In genomic region chr15:74396445-74397238, GRCh38 we compare ENCODE assay signal across 10 cellular contexts. TPM values are rescaled to one million over a fixed set of nuclear protein-coding genes. Genes with fewer than 3 reads are reported as not detected.
DNase-seq lines count a peak whose midpoint lies in the region; ATAC-seq, FAIRE-seq and TF ChIP-seq lines count a peak whose summit lies in the region.
"Had no signal": no experiment of that assay in that cellular context is flagged by ENCODE, and none has a peak within 500 bp of the region (broad histone marks: within the 10 kb centered on the region; RNA-seq: fewer than 3 reads in every experiment).

No MANE protein-coding gene starts in this region.

- H3K9me2 ChIP-seq in GM23338 (ENCODE audit: insufficient read depth) = no peaks in the 10 kb centered on the region

- ATAC-seq in GM23338 = peak; percentile 26
- no peak for ATAC-seq in central memory CD8-positive, alpha-beta T cell (replicated peaks; ENCODE audit: extremely low read depth, poor library complexity, severe bottlenecking)

- H3K4me2 ChIP-seq in GM23338 (no peak overlapping the region), OCI-LY3 (ENCODE audit: low read length) (peak overlapping the region; percentile 80)

- H3K27me3 ChIP-seq in GM23338 (ENCODE audit: insufficient read depth) = no peaks in the 10 kb centered on the region
- no peaks in the 10 kb centered on the region for H3K27me3 ChIP-seq in OCI-LY3 (ENCODE audit: low read depth, low read length)
- no peaks in the 10 kb centered on the region for H3K27me3 ChIP-seq in adrenal gland

- TF ChIP-seq CTCF in GM23338 (conservative IDR thresholded peaks at IDR 0.05; ENCODE audit: low read depth in 2 of 2) = no peak
- TF ChIP-seq CTCF in OCI-LY3 (IDR thresholded peaks at IDR 0.05; ENCODE audit: low read depth, low read length) = peak; percentile 45
- TF ChIP-seq CTCF in adrenal gland (IDR thresholded peaks at IDR 0.05) = no peak

- H3K36me3 Mint-ChIP-seq in GM23338 (ENCODE audit: low read depth) = no peaks in the 10 kb centered on the region; the same call in 2 of the 3 replicates
- no peaks in the 10 kb centered on the region for H3K36me3 Mint-ChIP-seq in central memory CD8-positive, alpha-beta T cell (ENCODE audit: insufficient read depth)

- H4K20me1 ChIP-seq in GM23338 (replicated peaks; ENCODE audit: insufficient read depth) (no peaks in the 10 kb centered on the region), OCI-LY3 (ENCODE audit: insufficient read depth, low read length) (no peaks in the 10 kb centered on the region)

- TF ChIP-seq POLR2A in GM12891 (IDR thresholded peaks at IDR 0.05; ENCODE audit: low read depth, low read length) (peak; percentile 65), adrenal gland (IDR thresholded peaks at IDR 0.05) (no peak)

- H3F3A ChIP-seq in GM23338 (replicated peaks; ENCODE audit: low read depth) = no peaks in the 10 kb centered on the region

- no peaks in the 10 kb centered on the region for H3K9me3 Mint-ChIP-seq in GM23338
- no peaks in the 10 kb centered on the region for H3K9me3 Mint-ChIP-seq in central memory CD8-positive, alpha-beta T cell

- peak; percentile 95 for FAIRE-seq in GM12891 (lab: Jason Lieb, UNC)
- FAIRE-seq: TTC549 had no signal

- no peak for DNase-seq in GM12891 (ENCODE audit: insufficient read length, low spot score)
- no peak for DNase-seq in GM23338 (ENCODE audit: low spot score)
- no peak for DNase-seq in central memory CD8-positive, alpha-beta T cell (ENCODE audit: low spot score in 2 of 2)
- peak; percentile 55 to 72 for DNase-seq in stimulated activated CD8-positive, alpha-beta memory T cell treated with anti-CD3 and anti-CD28 coated beads, Interleukin-15, amount 100 ng/mL, for 4 hours (ENCODE audit: low read depth in 2 of 2)
- DNase-seq in NCI-H748 (lab: John Stamatoyannopoulos, UW; ENCODE audit: unreplicated experiment) = no peak
- no peak for DNase-seq in occipital lobe (lab: John Stamatoyannopoulos, UW)
- DNase-seq in adrenal gland = no peak

- H3K9me3 ChIP-seq in OCI-LY3 (ENCODE audit: insufficient read depth, low read length) (no peaks in the 10 kb centered on the region), adrenal gland (replicated peaks in 1 of 3) (no peaks in the 10 kb centered on the region)
- H3K9me3 ChIP-seq: neutrophil had no signal

- H2AFZ ChIP-seq in GM23338 = 0 out of 2 replicates have a peak overlapping the region, but pooled peaks have one; percentile 47
- no peak overlapping the region for H2AFZ ChIP-seq in OCI-LY3 (ENCODE audit: low read depth, low read length)

- WGBS in adrenal gland, 4 donors = 74 to 89% (median 77%) methylated on average over 9 of the region's 9 CpGs; no CpG with 5 or more reads in 1 of the 4 donors

- H3K79me2 ChIP-seq in GM23338 (replicated peaks; ENCODE audit: insufficient read depth) = no peaks in the 10 kb centered on the region
- peaks cover 38% of the 10 kb centered on the region for H3K79me2 ChIP-seq in OCI-LY3 (ENCODE audit: low read length)

- H3K27ac ChIP-seq in GM23338 (ENCODE audit: low read depth) = no peak overlapping the region
- peak overlapping the region; percentile 95 for H3K27ac ChIP-seq in OCI-LY3 (ENCODE audit: low read length)
- no peak overlapping the region for H3K27ac ChIP-seq in adrenal gland
- H3K27ac ChIP-seq: neutrophil had no signal

- no peak overlapping the region for H3K4me3 Mint-ChIP-seq in GM23338
- peak overlapping the region; percentile 6 for H3K4me3 Mint-ChIP-seq in central memory CD8-positive, alpha-beta T cell

- H3K36me3 ChIP-seq in GM23338 (ENCODE audit: insufficient read depth) = no peaks in the 10 kb centered on the region
- H3K36me3 ChIP-seq in OCI-LY3 (replicated peaks; ENCODE audit: low read depth, low read length) = peaks cover 5% of the 10 kb centered on the region
- no peaks in the 10 kb centered on the region for H3K36me3 ChIP-seq in adrenal gland (replicated peaks in 1 of 2)
- H3K36me3 ChIP-seq: neutrophil had no signal

- peaks cover 5% of the 10 kb centered on the region; the same call in 1 of the 2 replicates for H3K4me1 ChIP-seq in GM23338 (ENCODE audit: insufficient read depth)
- peaks cover 99% of the 10 kb centered on the region for H3K4me1 ChIP-seq in OCI-LY3 (ENCODE audit: low read length)
- no peaks in the 10 kb centered on the region for H3K4me1 ChIP-seq in adrenal gland (replicated peaks in 1 of 2)

- H3K4me1 Mint-ChIP-seq in GM23338 = peaks cover 23% of the 10 kb centered on the region
- peaks cover 68% of the 10 kb centered on the region for H3K4me1 Mint-ChIP-seq in central memory CD8-positive, alpha-beta T cell

- H3K27me3 Mint-ChIP-seq in GM23338 (ENCODE audit: insufficient read depth, low read depth, poor library complexity) = peaks cover 14% of the 10 kb centered on the region
- no peaks in the 10 kb centered on the region for H3K27me3 Mint-ChIP-seq in central memory CD8-positive, alpha-beta T cell

- intact Hi-C loops in adrenal gland (cut with DNase I) = no loop called here

- H3K4me3 ChIP-seq in GM23338 (no peak overlapping the region), OCI-LY3 (ENCODE audit: low read length) (peak overlapping the region; percentile 59), adrenal gland (no peak overlapping the region)

- peak overlapping the region; percentile 94 for H3K9ac ChIP-seq in OCI-LY3 (ENCODE audit: low read length)

- H3K27ac Mint-ChIP-seq in GM23338 = no peak overlapping the region
- peak overlapping the region; percentile 89 for H3K27ac Mint-ChIP-seq in central memory CD8-positive, alpha-beta T cell (ENCODE audit: low read depth)

TF ChIP-seq in GM12891, 5 proteins besides CTCF, POLR2A, EP300 and RAD21:
- TF ChIP-seq SPI1 (IDR thresholded peaks at IDR 0.05; ENCODE audit: low read depth, low read length) (peak; percentile 93), TAF1 (IDR thresholded peaks at IDR 0.05; ENCODE audit: low read depth, low read length) (peak; percentile 61; the same call in 1 of the 2 replicates), POU2F2 (IDR thresholded peaks at IDR 0.05; ENCODE audit: low read depth, low read length) (peak; percentile 6; the same call in 1 of the 2 replicates), POLR2AphosphoS5 (IDR thresholded peaks at IDR 0.05; ENCODE audit: low read depth, low read length) (peak; percentile 75), PAX5 (IDR thresholded peaks at IDR 0.05; ENCODE audit: insufficient read depth, low read length, severe bottlenecking) (no peak)

RNA-seq across cellular contexts. Expression of gene CYP11A1, which starts 29.2 kb away (rescaled TPM):
- 0.54 TPM for polyA plus RNA-seq in GM12891 (2012; ENCODE audit: low read depth, missing spikeins)
- 1.7 and 3.3 TPM in 2 replicates for total RNA-seq in GM23338 (2014; rRNA removed; shearing (Covaris generic))
- polyA plus RNA-seq in GM23338 (2016; fragmentation: Nextera tagmentation; extraction: Ambion mirVana) (1.2 and 1.9 TPM in 2 replicates), adrenal gland (1,000 to 10,000 TPM in 1 of 3 donors, 100 to 1,000 TPM in 2; 233 to 4,804 (median 738) TPM)
- total RNA-seq in occipital lobe (not detected), adrenal gland (1,000 to 10,000 TPM in 6 of 8 donors, 100 to 1,000 TPM in 2; 635 to 3,326 (median 1,366) TPM)

RNA-seq across cellular contexts. Expression of gene SEMA7A, which starts 37.1 kb away (rescaled TPM):
- 51.0 TPM for polyA plus RNA-seq in GM12891 (2012; ENCODE audit: low read depth, missing spikeins)
- total RNA-seq in GM23338 (2014; rRNA removed; shearing (Covaris generic)) = 11.2 and 14.1 TPM in 2 replicates
- polyA plus RNA-seq in GM23338 (2016; fragmentation: Nextera tagmentation; extraction: Ambion mirVana) (1.2 and 2.0 TPM in 2 replicates), adrenal gland (1 to 10 TPM; 2.9 to 5.0 (median 3.9) TPM)
- total RNA-seq in occipital lobe (51.5 TPM), adrenal gland (1 to 10 TPM; 1.3 to 6.6 (median 3.4) TPM)

Comparison
In these comparisons a context has a peak if more than half of its experiments do, and no peak if none do; other contexts are left out.
1. DNase-seq: peak in stimulated activated CD8-positive, alpha-beta memory T cell treated with anti-CD3 and anti-CD28 coated beads, Interleukin-15, amount 100 ng/mL, for 4 hours (2 of 2); none in GM12891 (single experiment), GM23338 (single experiment), central memory CD8-positive, alpha-beta T cell (0 of 2), NCI-H748 (single experiment), occipital lobe (single experiment) and adrenal gland (0 of 7).
2. RNA of gene CYP11A1, which starts 29.2 kb away (total RNA-seq): 635 to 3,326 TPM in adrenal gland; 1.7 to 3.3 TPM in GM23338 and not detected in occipital lobe (single experiment); every median in the first group is over 100 times any median in the second.